Comparison of ENCODE assay signal across 10 cellular contexts in the genomic region with DNA sequence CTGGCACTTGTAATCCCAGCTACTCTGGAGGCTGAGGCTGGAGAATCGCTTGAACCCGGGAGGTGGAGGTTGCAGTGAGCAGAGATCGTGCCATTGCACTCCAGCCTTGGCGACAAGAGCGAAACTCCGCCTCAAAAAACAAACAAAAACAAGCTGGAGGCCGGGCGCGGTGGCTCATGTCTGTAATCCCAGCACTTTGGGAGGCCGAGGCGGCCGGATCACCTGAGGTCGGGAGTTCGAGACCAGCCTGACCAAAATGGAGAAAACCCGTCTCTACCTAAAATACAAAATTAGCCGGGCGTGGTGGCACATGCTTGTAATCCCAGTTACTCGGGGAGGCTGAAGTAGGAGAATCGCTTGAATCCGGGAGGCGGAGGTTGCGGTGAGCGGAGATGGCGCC. TPM values are rescaled to one million over a fixed set of nuclear protein-coding genes. Genes with fewer than 3 reads are reported as not detected.
A peak's percentile ranks its signal among the peaks of the same experiment; 100 is the strongest.
DNase-seq lines count a peak whose midpoint lies in the region; ATAC-seq and TF ChIP-seq lines count a peak whose summit lies in the region.
"Not testable (repeated sequence)": the region's sequence is repeated elsewhere in the genome, so short reads cannot be mapped to it uniquely, and the experiment has no call there.
"Had no signal": no experiment of that assay in that cellular context is flagged by ENCODE, and none has a peak within 500 bp of the region (broad histone marks: within the 10 kb centered on the region; RNA-seq: fewer than 3 reads in every experiment).

No MANE protein-coding gene starts in this region.

- not testable (repeated sequence) for H4K91ac ChIP-seq in IMR-90 (ENCODE audit: insufficient read depth, low read depth, low read length)

- H3K4me3 ChIP-seq in IMR-90 (ENCODE audit: insufficient read depth, low read depth, low read length) = not testable (repeated sequence)
- H3K4me3 ChIP-seq in lower lobe of right lung (peak overlapping the region; percentile 88), parathyroid adenoma (ENCODE audit: low read depth, low read length) (peak overlapping the region; percentile 99), suprapubic skin (peak overlapping the region; percentile 74)

- not testable (repeated sequence) for BruUV-seq in IMR-90 (replicated peaks; lab: Mats Ljungman, UMichigan)

- H3K23ac ChIP-seq in IMR-90 (ENCODE audit: low read depth, low read length) = not testable (repeated sequence)

- not testable (repeated sequence) for H3K56ac ChIP-seq in IMR-90 (ENCODE audit: extremely low read depth, insufficient read depth, low read length)

- not testable (repeated sequence) for TF ChIP-seq POLR2A in IMR-90 (IDR thresholded peaks at IDR 0.05; ENCODE audit: low read depth, low read length); suprapubic skin (IDR thresholded peaks at IDR 0.05)

- H3K18ac ChIP-seq in IMR-90 (ENCODE audit: low read depth, low read length) = not testable (repeated sequence)

- H3K27ac ChIP-seq in 22Rv1 (peak overlapping the region; percentile 79), lower lobe of right lung (peak overlapping the region; percentile 88), suprapubic skin (peak overlapping the region; percentile 80)
- H3K27ac ChIP-seq in IMR-90 (ENCODE audit: insufficient read depth, low read length); parathyroid adenoma: not testable (repeated sequence)

- intact Hi-C loops in IMR-90 (cut with micrococcal nuclease); lower lobe of right lung (cut with DNase I): not testable (repeated sequence)
- intact Hi-C loops in activated CD4-positive, alpha-beta T cell treated with anti-CD3 and anti-CD28 coated beads, Interleukin-2, amount 10 ng/mL, durations not matched to agents 24 days and 14 days (cut with micrococcal nuclease) = loop anchor here (10.0 kb wide), 1 partner anchor 118 kb away; a partner anchor contains a TSS

- H4K8ac ChIP-seq in IMR-90 (ENCODE audit: low read depth in 2 of 2, low read length in 2 of 2) = peak overlapping the region; percentile 92 to 95; a peak in 2 of 4 replicates

- ATAC-seq in IMR-90 (ENCODE audit: low read depth); effector memory CD8-positive, alpha-beta T cell (replicated peaks); lower lobe of right lung: not testable (repeated sequence)

- POLR2A ChIA-PET in IMR-90 (lab: Charles Lee; ENCODE audit: unreplicated experiment) = not testable (repeated sequence)

- H3K14ac ChIP-seq in IMR-90 (replicated peaks; ENCODE audit: low read depth, low read length) = not testable (repeated sequence)

- not testable (repeated sequence) for H2AK5ac ChIP-seq in IMR-90 (ENCODE audit: low read depth, low read length)

- H3K4me1 ChIP-seq in IMR-90 (ENCODE audit: control insufficient read depth, insufficient read depth, low read length); parathyroid adenoma: not testable (repeated sequence)
- H3K4me1 ChIP-seq in lower lobe of right lung (peaks cover 16% of the 10 kb centered on the region), suprapubic skin (peaks cover 14% of the 10 kb centered on the region)

- not testable (repeated sequence) for H2BK15ac ChIP-seq in IMR-90 (ENCODE audit: low read depth, low read length)

- H2AFZ ChIP-seq in IMR-90 (replicated peaks; ENCODE audit: low read length, poor library complexity) = not testable (repeated sequence)
- peak overlapping the region; percentile 100 for H2AFZ ChIP-seq in parathyroid adenoma

- not testable (repeated sequence) for TF ChIP-seq RAD21 in IMR-90 (IDR thresholded peaks at IDR 0.05; ENCODE audit: low read length)

- not testable (repeated sequence) for TF ChIP-seq EP300 in suprapubic skin (IDR thresholded peaks at IDR 0.05)

- H4K5ac ChIP-seq in IMR-90 (ENCODE audit: low read depth, low read length) = not testable (repeated sequence)

- H3K9me1 ChIP-seq in IMR-90 (ENCODE audit: insufficient read depth, low read length) = not testable (repeated sequence)

- not testable (repeated sequence) for H3K9me3 ChIP-seq in IMR-90 (ENCODE audit: control insufficient read depth, insufficient read depth, low read length); lower lobe of right lung; parathyroid adenoma (ENCODE audit: control insufficient read depth, low read length); suprapubic skin

- not testable (repeated sequence) for H3K4me2 ChIP-seq in IMR-90 (ENCODE audit: low read depth, low read length)
- peak overlapping the region; percentile 85 for H3K4me2 ChIP-seq in parathyroid adenoma (ENCODE audit: low read length)

- not testable (repeated sequence) for H4K20me1 ChIP-seq in IMR-90 (ENCODE audit: insufficient read depth, low read length)

- H3K4me3 Mint-ChIP-seq in activated CD4-positive, alpha-beta T cell treated with anti-CD3 and anti-CD28 coated beads, Interleukin-2, amount 10 ng/mL, durations not matched to agents 24 days and 14 days = peak overlapping the region; percentile 87
- H3K4me3 Mint-ChIP-seq in activated naive CD8-positive, alpha-beta T cell = peak overlapping the region; percentile 91
- H3K4me3 Mint-ChIP-seq in effector memory CD8-positive, alpha-beta T cell = peak overlapping the region; percentile 83 to 89

- H3K9me3 Mint-ChIP-seq in activated CD4-positive, alpha-beta T cell treated with anti-CD3 and anti-CD28 coated beads, Interleukin-2, amount 10 ng/mL, durations not matched to agents 24 days and 14 days = peaks cover 13% of the 10 kb centered on the region
- not testable (repeated sequence) for H3K9me3 Mint-ChIP-seq in activated naive CD8-positive, alpha-beta T cell (ENCODE audit: low read depth); effector memory CD8-positive, alpha-beta T cell

- peaks cover 23% of the 10 kb centered on the region for H3K36me3 Mint-ChIP-seq in activated CD4-positive, alpha-beta T cell treated with anti-CD3 and anti-CD28 coated beads, Interleukin-2, amount 10 ng/mL, durations not matched to agents 24 days and 14 days (ENCODE audit: low read depth)
- H3K36me3 Mint-ChIP-seq in activated naive CD8-positive, alpha-beta T cell = not testable (repeated sequence)
- H3K36me3 Mint-ChIP-seq in effector memory CD8-positive, alpha-beta T cell (ENCODE audit: insufficient read depth) = peaks cover 11% of the 10 kb centered on the region

- not testable (repeated sequence) for H3K36me3 ChIP-seq in IMR-90 (ENCODE audit: control insufficient read depth, insufficient read depth, low read length); lower lobe of right lung; parathyroid adenoma (ENCODE audit: control insufficient read depth, insufficient read depth, low read length); suprapubic skin

- H2AK9ac ChIP-seq in IMR-90 (replicated peaks; ENCODE audit: low read depth, low read length, poor library complexity) = not testable (repeated sequence)

- not testable (repeated sequence) for H3K9ac ChIP-seq in IMR-90 (ENCODE audit: low read depth, low read length); parathyroid adenoma

- H3K27ac Mint-ChIP-seq in activated CD4-positive, alpha-beta T cell treated with anti-CD3 and anti-CD28 coated beads, Interleukin-2, amount 10 ng/mL, durations not matched to agents 24 days and 14 days = peak overlapping the region; percentile 92
- peak overlapping the region; percentile 93 for H3K27ac Mint-ChIP-seq in activated naive CD8-positive, alpha-beta T cell
- peak overlapping the region in 1 of 2 donors; percentile 96 for H3K27ac Mint-ChIP-seq in effector memory CD8-positive, alpha-beta T cell

- H2BK5ac ChIP-seq in IMR-90 (ENCODE audit: low read depth, low read length, poor library complexity, severe bottlenecking) = not testable (repeated sequence)

- in situ Hi-C loops in IMR-90 (cut with MboI; ENCODE audit: low sequenced_read_pairs) = not testable (repeated sequence)

- not testable (repeated sequence) for H3K79me1 ChIP-seq in IMR-90 (ENCODE audit: low read depth in 1 of 2, low read length in 2 of 2)

- H3K4me1 Mint-ChIP-seq in activated CD4-positive, alpha-beta T cell treated with anti-CD3 and anti-CD28 coated beads, Interleukin-2, amount 10 ng/mL, durations not matched to agents 24 days and 14 days = peaks cover 18% of the 10 kb centered on the region
- H3K4me1 Mint-ChIP-seq in activated naive CD8-positive, alpha-beta T cell (ENCODE audit: low read depth) = peaks cover 27% of the 10 kb centered on the region
- H3K4me1 Mint-ChIP-seq in effector memory CD8-positive, alpha-beta T cell (ENCODE audit: low read depth in 2 of 2) = peaks cover 17 to 27% of the 10 kb centered on the region in 2 donors

- H3K4ac ChIP-seq in IMR-90 (ENCODE audit: low read depth, low read length) = not testable (repeated sequence)

- not testable (repeated sequence) for DNase-seq in IMR-90; activated CD4-positive, alpha-beta T cell treated with anti-CD3 and anti-CD28 coated beads, Interleukin-2, amount 10 ng/mL, durations not matched to agents 24 days and 14 days; effector memory CD8-positive, alpha-beta T cell; lower lobe of right lung; suprapubic skin (ENCODE audit: low spot score in 2 of 2)

- H3K79me2 ChIP-seq in parathyroid adenoma = not testable (repeated sequence)

- not testable (repeated sequence) for TF ChIP-seq CTCF in 22Rv1 (IDR thresholded peaks at IDR 0.05); IMR-90 (conservative IDR thresholded peaks at IDR 0.05; ENCODE audit: low read depth, low read length); lower lobe of right lung (IDR thresholded peaks at IDR 0.05); parathyroid adenoma (IDR thresholded peaks at IDR 0.05); suprapubic skin (IDR thresholded peaks at IDR 0.05)

- H2BK20ac ChIP-seq in IMR-90 (ENCODE audit: low read depth, low read length) = not testable (repeated sequence)

- not testable (repeated sequence) for H2BK120ac ChIP-seq in IMR-90 (ENCODE audit: low read depth, low read length)

- H3K27me3 ChIP-seq in IMR-90 (ENCODE audit: control insufficient read depth, insufficient read depth, low read length); lower lobe of right lung (ENCODE audit: low read depth); parathyroid adenoma (ENCODE audit: control insufficient read depth, insufficient read depth, low read length); suprapubic skin: not testable (repeated sequence)

- no CpG with 5 or more reads among the region's 24 CpGs for WGBS in IMR-90 (ENCODE audit: extremely low coverage in 2 of 2, insufficient read length in 1 of 2), 2 experiments
- WGBS in suprapubic skin = 96% methylated on average over 24 of the region's 24 CpGs

- H3K27me3 Mint-ChIP-seq in activated CD4-positive, alpha-beta T cell treated with anti-CD3 and anti-CD28 coated beads, Interleukin-2, amount 10 ng/mL, durations not matched to agents 24 days and 14 days; activated naive CD8-positive, alpha-beta T cell; effector memory CD8-positive, alpha-beta T cell: not testable (repeated sequence)

- CTCF ChIA-PET in IMR-90 (lab: Yijun Ruan, JAX) = not testable (repeated sequence)

- dilution Hi-C loops in IMR-90 (cut with HindIII; ENCODE audit: low sequenced_read_pairs, unreplicated experiment) = not testable (repeated sequence)

RNA-seq across cellular contexts. Expression of a gene that starts 1.0 kb away (rescaled TPM):
- 0.54 and 0.83 TPM in 2 replicates for total RNA-seq in IMR-90 (2012; rRNA removed)
- 0.60 and 0.75 TPM in 2 replicates for polyA plus RNA-seq in IMR-90 (2012; rRNA removed)
- 0.16 and 0.17 TPM in 2 replicates for polyA plus RNA-seq in IMR-90 (2012; cell fraction: cytosol; rRNA removed)
- polyA plus RNA-seq in IMR-90 (2012; cell fraction: nucleus; rRNA removed; ENCODE audit: low replicate concordance) = 0.21 and 1.5 TPM in 2 replicates
- 1.9 and 2.6 TPM in 2 replicates for total RNA-seq in activated CD4-positive, alpha-beta T cell treated with anti-CD3 and anti-CD28 coated beads, Interleukin-2, amount 10 ng/mL, durations not matched to agents 24 days and 14 days
- total RNA-seq in lower lobe of right lung = 7.1 TPM
- 1 to 10 TPM; 2.7 to 6.2 (median 4.4) TPM for total RNA-seq in suprapubic skin

RNA-seq across cellular contexts. Expression of a gene that starts 34.4 kb away (rescaled TPM):
- total RNA-seq in IMR-90 (2012; rRNA removed) (6.4 and 6.5 TPM in 2 replicates), lower lobe of right lung (11.4 TPM), suprapubic skin (1 to 10 TPM; 3.7 to 6.7 (median 5.0) TPM)
- polyA plus RNA-seq in IMR-90 (2012; rRNA removed) = 3.2 and 4.0 TPM in 2 replicates
- polyA plus RNA-seq in IMR-90 (2012; cell fraction: cytosol; rRNA removed) = 1.1 and 2.7 TPM in 2 replicates
- 1.4 and 4.1 TPM in 2 replicates for polyA plus RNA-seq in IMR-90 (2012; cell fraction: nucleus; rRNA removed; ENCODE audit: low replicate concordance)
- total RNA-seq in activated CD4-positive, alpha-beta T cell treated with anti-CD3 and anti-CD28 coated beads, Interleukin-2, amount 10 ng/mL, durations not matched to agents 24 days and 14 days = 17.4 and 19.8 TPM in 2 replicates

RNA-seq across cellular contexts. Expression of a gene that starts 38.6 kb away (rescaled TPM):
- total RNA-seq in IMR-90 (2012; rRNA removed) = not detected in 2 replicates
- polyA plus RNA-seq in IMR-90 (2012; rRNA removed) = 0.01 and 0.02 TPM in 2 replicates
- not detected in 2 replicates for polyA plus RNA-seq in IMR-90 (2012; cell fraction: cytosol; rRNA removed)
- polyA plus RNA-seq in IMR-90 (2012; cell fraction: nucleus; rRNA removed; ENCODE audit: low replicate concordance) = 0.02 and 0.13 TPM in 2 replicates
- 0.02 TPM in 2 replicates for total RNA-seq in activated CD4-positive, alpha-beta T cell treated with anti-CD3 and anti-CD28 coated beads, Interleukin-2, amount 10 ng/mL, durations not matched to agents 24 days and 14 days
- 0.30 TPM for total RNA-seq in lower lobe of right lung
- total RNA-seq in suprapubic skin = 1 to 10 TPM in 1 of 4 donors, under 1 TPM in 2, not detected in 1; 0.16 to 1.4 (median 0.89) TPM
- polyA plus RNA-seq: BJ had no signal

RNA-seq across cellular contexts. Expression of a gene that starts 42.0 kb away (rescaled TPM):
- total RNA-seq in IMR-90 (2012; rRNA removed) (not detected in 2 replicates), lower lobe of right lung (0.86 TPM), suprapubic skin (10 to 100 TPM in 1 of 4 donors, 1 to 10 TPM in 3; 2.2 to 25.0 (median 5.9) TPM)
- not detected in 2 replicates for polyA plus RNA-seq in IMR-90 (2012; rRNA removed)
- 0.02 and 0.03 TPM in 2 replicates for polyA plus RNA-seq in IMR-90 (2012; cell fraction: cytosol; rRNA removed)
- polyA plus RNA-seq in IMR-90 (2012; cell fraction: nucleus; rRNA removed; ENCODE audit: low replicate concordance) = 0.08 and 0.13 TPM in 2 replicates
- total RNA-seq in activated CD4-positive, alpha-beta T cell treated with anti-CD3 and anti-CD28 coated beads, Interleukin-2, amount 10 ng/mL, durations not matched to agents 24 days and 14 days = 0.14 TPM in 2 replicates
- total RNA-seq: myocyte had no signal
